1 cellular context compared by ENCODE assay signal in the genomic region with DNA sequence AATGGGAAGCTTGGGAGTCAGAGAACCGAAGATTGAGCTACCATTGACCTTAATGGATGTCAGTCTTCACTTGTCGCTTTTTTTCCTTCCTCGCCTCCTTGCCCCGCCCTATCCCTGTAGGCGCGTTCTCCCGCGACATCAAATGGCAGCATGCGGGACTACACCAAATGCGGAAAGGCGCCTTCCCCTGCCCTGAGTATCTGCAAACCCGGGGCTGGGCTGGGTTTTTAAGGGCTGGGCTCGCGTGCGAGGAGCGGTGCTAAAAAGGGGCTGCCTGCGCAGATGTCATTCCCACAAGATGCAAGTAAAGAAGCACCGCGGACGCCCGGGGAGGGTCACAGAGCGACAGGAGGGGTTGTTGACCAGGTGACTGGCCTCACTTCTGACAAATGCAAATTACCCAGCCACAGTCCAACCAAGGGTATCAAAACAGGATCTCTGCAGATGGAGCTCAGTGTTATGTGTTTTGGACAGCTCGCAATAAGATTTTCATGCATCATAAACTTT.
TF ChIP-seq lines count a peak whose summit lies in the region.

No MANE protein-coding gene starts in this region.

TF ChIP-seq in K562, 482 proteins besides CTCF, POLR2A, EP300 and RAD21 (continued from another document):
- TF ChIP-seq CTCFL (IDR thresholded peaks at IDR 0.05; ENCODE audit: borderline replicate concordance, insufficient read depth, low read depth, low read length, poor library complexity, severe bottlenecking) (no peak), MGA (IDR thresholded peaks at IDR 0.05) (0 out of 2 replicates have a peak, but pooled peaks have one; percentile 30), L3MBTL2 (IDR thresholded peaks at IDR 0.05) (peak; percentile 43), SMC3 (conservative IDR thresholded peaks at IDR 0.05; ENCODE audit: insufficient read depth, low read depth, low read length) (0 out of 2 replicates have a peak, but pooled peaks have one; percentile 11), ELF1 (tag; IDR thresholded peaks at IDR 0.05) (peak; percentile 35; the same call in 1 of the 2 replicates), MEIS2 (IDR thresholded peaks at IDR 0.05; ENCODE audit: partially characterized antibody) (peak; percentile 45), CREM (IDR thresholded peaks at IDR 0.05; ENCODE audit: low read depth) (0 out of 2 replicates have a peak, but pooled peaks have one; percentile 25), KDM5B (IDR thresholded peaks at IDR 0.05; ENCODE audit: insufficient replicate concordance, low read depth, low read length) (no peak), NRF1 (conservative IDR thresholded peaks at IDR 0.05 in 1 of 2, IDR thresholded peaks at IDR 0.05 in 1 of 2) (peak; percentile 42 to 46), E2F6 (IDR thresholded peaks at IDR 0.05; ENCODE audit: borderline replicate concordance in 1 of 2, extremely low read depth in 1 of 2, insufficient read depth in 1 of 2, insufficient read length in 1 of 2, low read depth in 1 of 2, low read length in 1 of 2, poor library complexity in 1 of 2, severe bottlenecking in 1 of 2) (peak in 1 of 2 experiments; percentile 55), MAX (CRISPR knock-in tag; IDR thresholded peaks at IDR 0.05) (no peak), HNRNPK (IDR thresholded peaks at IDR 0.05; ENCODE audit: low read depth, low read length, poor library complexity, severe bottlenecking) (no peak), TCF7 (IDR thresholded peaks at IDR 0.05; ENCODE audit: borderline replicate concordance) (no peak), CXXC5 (CRISPR knock-in tag; IDR thresholded peaks at IDR 0.05) (0 out of 2 replicates have a peak, but pooled peaks have one; percentile 15), MAZ (CRISPR knock-in tag; conservative IDR thresholded peaks at IDR 0.05 in 1 of 2, IDR thresholded peaks at IDR 0.05 in 1 of 2) (peak; percentile 63 to 65; a peak in 3 of 4 replicates), ZNF384 (IDR thresholded peaks at IDR 0.05; ENCODE audit: low read depth, low read length) (peak; percentile 71), CHD2 (IDR thresholded peaks at IDR 0.05; ENCODE audit: low read depth, low read length) (peak; percentile 67), NCOA1 (IDR thresholded peaks at IDR 0.05; ENCODE audit: low read depth) (no peak)
- TF ChIP-seq, protein P1, sequence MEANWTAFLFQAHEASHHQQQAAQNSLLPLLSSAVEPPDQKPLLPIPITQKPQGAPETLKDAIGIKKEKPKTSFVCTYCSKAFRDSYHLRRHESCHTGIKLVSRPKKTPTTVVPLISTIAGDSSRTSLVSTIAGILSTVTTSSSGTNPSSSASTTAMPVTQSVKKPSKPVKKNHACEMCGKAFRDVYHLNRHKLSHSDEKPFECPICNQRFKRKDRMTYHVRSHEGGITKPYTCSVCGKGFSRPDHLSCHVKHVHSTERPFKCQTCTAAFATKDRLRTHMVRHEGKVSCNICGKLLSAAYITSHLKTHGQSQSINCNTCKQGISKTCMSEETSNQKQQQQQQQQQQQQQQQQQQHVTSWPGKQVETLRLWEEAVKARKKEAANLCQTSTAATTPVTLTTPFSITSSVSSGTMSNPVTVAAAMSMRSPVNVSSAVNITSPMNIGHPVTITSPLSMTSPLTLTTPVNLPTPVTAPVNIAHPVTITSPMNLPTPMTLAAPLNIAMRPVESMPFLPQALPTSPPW (CRISPR knock-in tag; IDR thresholded peaks at IDR 0.05): peak; percentile 61
- TF ChIP-seq, protein P2, sequence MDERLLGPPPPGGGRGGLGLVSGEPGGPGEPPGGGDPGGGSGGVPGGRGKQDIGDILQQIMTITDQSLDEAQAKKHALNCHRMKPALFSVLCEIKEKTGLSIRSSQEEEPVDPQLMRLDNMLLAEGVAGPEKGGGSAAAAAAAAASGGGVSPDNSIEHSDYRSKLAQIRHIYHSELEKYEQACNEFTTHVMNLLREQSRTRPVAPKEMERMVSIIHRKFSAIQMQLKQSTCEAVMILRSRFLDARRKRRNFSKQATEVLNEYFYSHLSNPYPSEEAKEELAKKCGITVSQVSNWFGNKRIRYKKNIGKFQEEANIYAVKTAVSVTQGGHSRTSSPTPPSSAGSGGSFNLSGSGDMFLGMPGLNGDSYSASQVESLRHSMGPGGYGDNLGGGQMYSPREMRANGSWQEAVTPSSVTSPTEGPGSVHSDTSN (CRISPR knock-in tag; IDR thresholded peaks at IDR 0.05; ENCODE audit: low read depth): no peak
- TF ChIP-seq, protein P2 (tag; conservative IDR thresholded peaks at IDR 0.05; ENCODE audit: low read depth): peak; percentile 47; the same call in 1 of the 2 replicates
- TF ChIP-seq, protein P3, sequence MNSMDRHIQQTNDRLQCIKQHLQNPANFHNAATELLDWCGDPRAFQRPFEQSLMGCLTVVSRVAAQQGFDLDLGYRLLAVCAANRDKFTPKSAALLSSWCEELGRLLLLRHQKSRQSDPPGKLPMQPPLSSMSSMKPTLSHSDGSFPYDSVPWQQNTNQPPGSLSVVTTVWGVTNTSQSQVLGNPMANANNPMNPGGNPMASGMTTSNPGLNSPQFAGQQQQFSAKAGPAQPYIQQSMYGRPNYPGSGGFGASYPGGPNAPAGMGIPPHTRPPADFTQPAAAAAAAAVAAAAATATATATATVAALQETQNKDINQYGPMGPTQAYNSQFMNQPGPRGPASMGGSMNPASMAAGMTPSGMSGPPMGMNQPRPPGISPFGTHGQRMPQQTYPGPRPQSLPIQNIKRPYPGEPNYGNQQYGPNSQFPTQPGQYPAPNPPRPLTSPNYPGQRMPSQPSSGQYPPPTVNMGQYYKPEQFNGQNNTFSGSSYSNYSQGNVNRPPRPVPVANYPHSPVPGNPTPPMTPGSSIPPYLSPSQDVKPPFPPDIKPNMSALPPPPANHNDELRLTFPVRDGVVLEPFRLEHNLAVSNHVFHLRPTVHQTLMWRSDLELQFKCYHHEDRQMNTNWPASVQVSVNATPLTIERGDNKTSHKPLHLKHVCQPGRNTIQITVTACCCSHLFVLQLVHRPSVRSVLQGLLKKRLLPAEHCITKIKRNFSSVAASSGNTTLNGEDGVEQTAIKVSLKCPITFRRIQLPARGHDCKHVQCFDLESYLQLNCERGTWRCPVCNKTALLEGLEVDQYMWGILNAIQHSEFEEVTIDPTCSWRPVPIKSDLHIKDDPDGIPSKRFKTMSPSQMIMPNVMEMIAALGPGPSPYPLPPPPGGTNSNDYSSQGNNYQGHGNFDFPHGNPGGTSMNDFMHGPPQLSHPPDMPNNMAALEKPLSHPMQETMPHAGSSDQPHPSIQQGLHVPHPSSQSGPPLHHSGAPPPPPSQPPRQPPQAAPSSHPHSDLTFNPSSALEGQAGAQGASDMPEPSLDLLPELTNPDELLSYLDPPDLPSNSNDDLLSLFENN (IDR thresholded peaks at IDR 0.05; ENCODE audit: low read depth in 2 of 2, low read length in 2 of 2): no peak
